1 cellular context compared by ENCODE assay signal in genomic region chr7:150382123-150382843, GRCh38.
TF ChIP-seq lines count a peak whose summit lies in the region.

No MANE protein-coding gene starts in this region.

TF ChIP-seq in IMR-90, 13 proteins besides CTCF, POLR2A, EP300 and RAD21:
- no peak for TF ChIP-seq USF2 (IDR thresholded peaks at IDR 0.05; ENCODE audit: low read depth, low read length)
- no peak for TF ChIP-seq CEBPB (IDR thresholded peaks at IDR 0.05; ENCODE audit: low read depth, low read length)
- no peak for TF ChIP-seq MAFK (IDR thresholded peaks at IDR 0.05; ENCODE audit: low read depth, low read length)
- TF ChIP-seq FOS (IDR thresholded peaks at IDR 0.05; ENCODE audit: low read depth, low read length) = no peak
- TF ChIP-seq BHLHE40 (IDR thresholded peaks at IDR 0.05; ENCODE audit: low read depth, low read length) = no peak
- no peak for TF ChIP-seq MXI1 (IDR thresholded peaks at IDR 0.05; ENCODE audit: borderline replicate concordance, low read depth, low read length)
- TF ChIP-seq SMC3 (IDR thresholded peaks at IDR 0.05; ENCODE audit: low read depth, low read length) = no peak
- no peak for TF ChIP-seq ELK1 (IDR thresholded peaks at IDR 0.05; ENCODE audit: borderline replicate concordance, low read depth, low read length)
- TF ChIP-seq RCOR1 (IDR thresholded peaks at IDR 0.05; ENCODE audit: insufficient replicate concordance, low read length) = no peak
- TF ChIP-seq NFE2L2 (IDR thresholded peaks at IDR 0.05; ENCODE audit: low read depth, low read length) = no peak
- TF ChIP-seq RFX5 (IDR thresholded peaks at IDR 0.05; ENCODE audit: low read depth, low read length) = no peak
- TF ChIP-seq CHD1 (IDR thresholded peaks at IDR 0.05; ENCODE audit: low read depth, low read length) = no peak
- no peak for TF ChIP-seq MAZ (IDR thresholded peaks at IDR 0.05; ENCODE audit: borderline replicate concordance, low read depth, low read length)
